In the genomic region with DNA sequence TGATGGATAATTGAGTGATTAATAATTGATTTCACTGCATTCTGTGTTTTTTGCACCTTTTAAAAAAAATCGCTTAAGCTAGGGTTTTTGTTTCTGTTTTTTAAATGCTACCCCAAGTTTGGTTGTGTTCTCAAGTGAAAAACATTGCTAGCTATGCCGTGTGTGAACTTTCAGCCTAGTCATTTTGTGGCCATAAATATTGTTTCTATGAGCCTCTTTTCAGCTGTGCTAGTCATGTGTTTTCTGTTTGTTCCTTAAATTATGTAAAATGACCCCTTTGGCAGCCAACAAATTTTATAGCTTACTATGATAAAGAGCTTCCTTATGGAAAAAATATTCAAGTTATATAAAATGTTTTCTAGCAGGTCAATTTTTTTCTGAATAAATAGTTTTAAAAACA, we compare ENCODE assay signal across 1 cellular context.
TF ChIP-seq lines count a peak whose summit lies in the region.

No MANE protein-coding gene starts in this region.

TF ChIP-seq in K562, 482 proteins besides CTCF, POLR2A, EP300 and RAD21 (continued from another document):
- TF ChIP-seq ZBTB26 (CRISPR knock-in tag; IDR thresholded peaks at IDR 0.05) (no peak), EP400 (IDR thresholded peaks at IDR 0.05) (no peak), ZNF165 (CRISPR knock-in tag; IDR thresholded peaks at IDR 0.05; ENCODE audit: borderline replicate concordance) (no peak), MEIS2 (IDR thresholded peaks at IDR 0.05; ENCODE audit: partially characterized antibody) (peak; percentile 75), NCOA1 (IDR thresholded peaks at IDR 0.05; ENCODE audit: low read depth) (no peak), COPS2 (conservative IDR thresholded peaks at IDR 0.05) (no peak)
- TF ChIP-seq, protein P1, sequence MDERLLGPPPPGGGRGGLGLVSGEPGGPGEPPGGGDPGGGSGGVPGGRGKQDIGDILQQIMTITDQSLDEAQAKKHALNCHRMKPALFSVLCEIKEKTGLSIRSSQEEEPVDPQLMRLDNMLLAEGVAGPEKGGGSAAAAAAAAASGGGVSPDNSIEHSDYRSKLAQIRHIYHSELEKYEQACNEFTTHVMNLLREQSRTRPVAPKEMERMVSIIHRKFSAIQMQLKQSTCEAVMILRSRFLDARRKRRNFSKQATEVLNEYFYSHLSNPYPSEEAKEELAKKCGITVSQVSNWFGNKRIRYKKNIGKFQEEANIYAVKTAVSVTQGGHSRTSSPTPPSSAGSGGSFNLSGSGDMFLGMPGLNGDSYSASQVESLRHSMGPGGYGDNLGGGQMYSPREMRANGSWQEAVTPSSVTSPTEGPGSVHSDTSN (CRISPR knock-in tag; IDR thresholded peaks at IDR 0.05; ENCODE audit: low read depth), result no peak
- TF ChIP-seq, protein P1 (tag; conservative IDR thresholded peaks at IDR 0.05; ENCODE audit: low read depth), result peak; percentile 84
TF ChIP-seq in K562: peak in this region for 7.
